ENCODE assay signal across 8 cellular contexts in genomic region chr16:4474192-4474961, GRCh38. TPM values are rescaled to one million over a fixed set of nuclear protein-coding genes. Genes with fewer than 3 reads are reported as not detected.
DNase-seq lines count a peak whose midpoint lies in the region; ATAC-seq and TF ChIP-seq lines count a peak whose summit lies in the region.

TSS of gene NMRAL1 (minus strand) at chr16:4474625. CDS start at chr16:4474132, 493 bp downstream.

- peak within 1 kb of the TSS; percentile 88 for H3K27ac Mint-ChIP-seq in CD4-positive, alpha-beta T cell
- peak within 1 kb of the TSS; percentile 84 to 86 for H3K27ac Mint-ChIP-seq in T-cell

- intact Hi-C loops in CD4-positive, alpha-beta T cell (cut with DNase I, micrococcal nuclease), result no loop called here
- intact Hi-C loops in heart left ventricle (cut with DNase I) (no loop called here), posterior cingulate gyrus (cut with DNase I) (no loop called here), transverse colon (cut with DNase I; ENCODE audit: low total_unique reads) (no loop called here)

- H3K4me1 Mint-ChIP-seq in CD4-positive, alpha-beta T cell (ENCODE audit: low read depth), result peaks cover 45% of the 10 kb centered on the region
- peaks cover 35 to 47% (median 44%) of the 10 kb centered on the region in 3 donors for H3K4me1 Mint-ChIP-seq in T-cell

- peak within 1 kb of the TSS; percentile 88 for H3K27ac ChIP-seq in CD4-positive, alpha-beta T cell (ENCODE audit: low read depth, low read length)
- no peak within 1 kb of the TSS for H3K27ac ChIP-seq in adipose tissue (ENCODE audit: low read depth, low read length)
- H3K27ac ChIP-seq in heart left ventricle, result peak within 1 kb of the TSS; percentile 30 to 87 (median 77)
- peak within 1 kb of the TSS; percentile 81 to 87 (median 84) for H3K27ac ChIP-seq in transverse colon

- TF ChIP-seq EP300 in transverse colon (IDR thresholded peaks at IDR 0.05; ENCODE audit: low read depth), result no peak

- in situ Hi-C loops in transverse colon (cut with MboI; ENCODE audit: low pct_ligation_motif_present in 1 of 4, low pct_unique_long_range_greater_than_20kb in 1 of 4, low sequenced_read_pairs in 3 of 4), result no loop called here

- H3K4me3 ChIP-seq in NB4 (ENCODE audit: low read depth, low read length), result peak within 1 kb of the TSS; percentile 78
- H3K4me3 ChIP-seq in heart left ventricle, result peak within 1 kb of the TSS; percentile 33 to 87 (median 70)
- H3K4me3 ChIP-seq in transverse colon, result peak within 1 kb of the TSS; percentile 62 to 71 (median 70)

- H3K9me3 ChIP-seq in CD4-positive, alpha-beta T cell (ENCODE audit: control insufficient read depth, low read length), result no peaks in the 10 kb centered on the region
- H3K9me3 ChIP-seq in heart left ventricle (no peaks in the 10 kb centered on the region), transverse colon (no peaks in the 10 kb centered on the region)

- peak; percentile 46 for ATAC-seq in CD4-positive, alpha-beta T cell (ENCODE audit: poor library complexity)
- peak; percentile 51 for ATAC-seq in GM21447 (IDR thresholded peaks at IDR 0.05; ENCODE audit: unreplicated experiment)
- peak; percentile 61 to 76 (median 66) for ATAC-seq in T-cell (replicated peaks in 1 of 4)
- ATAC-seq in heart left ventricle, result peak; percentile 27 to 64 (median 38)

- peak within 1 kb of the TSS; percentile 93 for H3K4me3 Mint-ChIP-seq in CD4-positive, alpha-beta T cell
- peak within 1 kb of the TSS; percentile 84 to 90 (median 88) for H3K4me3 Mint-ChIP-seq in T-cell

- H3K9me3 Mint-ChIP-seq in CD4-positive, alpha-beta T cell, result no peaks in the 10 kb centered on the region
- H3K9me3 Mint-ChIP-seq in T-cell, result no peaks in the 10 kb centered on the region

- POLR2A ChIA-PET in CD4-positive, alpha-beta T cell (lab: Charles Lee), result interaction anchor here (1.0 to 5.8 kb wide), 7 partner anchors 9 to 64 kb away, joined by 3 to 140 read pairs (median 4); partner anchors contain the start of gene CDIP1
- POLR2A ChIA-PET in T-cell (lab: Charles Lee), result interaction anchor here in 1 of 2 donors (0.7 kb wide), 1 partner anchor 27 kb away, joined by 3 read pairs; no protein-coding TSS in a partner anchor

- H3K27me3 ChIP-seq in CD4-positive, alpha-beta T cell (ENCODE audit: control insufficient read depth, insufficient read depth, low read length), result no peaks in the 10 kb centered on the region
- H3K27me3 ChIP-seq in heart left ventricle, result no peaks in the 10 kb centered on the region
- H3K27me3 ChIP-seq in transverse colon, result no peaks in the 10 kb centered on the region

- CTCF ChIA-PET in CD4-positive, alpha-beta T cell (lab: Charles Lee), result interaction anchor here (0.9 to 1.5 kb wide), 3 partner anchors 15 to 74 kb away, joined by 3 to 5 read pairs (median 3); no protein-coding TSS in a partner anchor
- CTCF ChIA-PET in T-cell (lab: Charles Lee), result interaction anchor here in 1 of 2 donors (1.0 kb wide), 1 partner anchor 55 kb away, joined by 3 read pairs; no protein-coding TSS in a partner anchor

- H3K36me3 Mint-ChIP-seq in CD4-positive, alpha-beta T cell (ENCODE audit: low read depth), result peaks cover 21% of the 10 kb centered on the region
- H3K36me3 Mint-ChIP-seq in T-cell, result peaks cover 12% of the 10 kb centered on the region

- TF ChIP-seq CTCF in CD4-positive, alpha-beta T cell (IDR thresholded peaks at IDR 0.05), result no peak
- TF ChIP-seq CTCF in NB4 (IDR thresholded peaks at IDR 0.05; ENCODE audit: low read depth, low read length) (no peak), heart left ventricle (IDR thresholded peaks at IDR 0.05) (peak in 4 of 12 donors; percentile 14 to 36 (median 26)), transverse colon (IDR thresholded peaks at IDR 0.05) (peak in 1 of 5 experiments; percentile 6)

- peak; percentile 58 to 83 (median 69) for DNase-seq in CD4-positive, alpha-beta T cell
- DNase-seq in NB4 (ENCODE audit: low read depth), result peak; percentile 97
- peak; percentile 68 to 91 (median 83) for DNase-seq in T-cell
- peak; percentile 86 to 94 (median 88) for DNase-seq in heart left ventricle
- peak; percentile 72 to 98 (median 88) for DNase-seq in posterior cingulate gyrus
- DNase-seq in transverse colon, result peak; percentile 93

- peak; percentile 84 for TF ChIP-seq POLR2A in NB4 (IDR thresholded peaks at IDR 0.05; ENCODE audit: extremely low read depth, insufficient read length)
- peak in 1 of 2 donors; percentile 46 for TF ChIP-seq POLR2A in heart left ventricle (IDR thresholded peaks at IDR 0.05)
- TF ChIP-seq POLR2A in transverse colon (IDR thresholded peaks at IDR 0.05), result peak; percentile 61

- 2 to 3% (median 2%) methylated on average over 55 to 60 of the region's 60 CpGs for WGBS in adipose tissue, 3 donors
- 3 to 6% (median 5%) methylated on average over 25 to 60 of the region's 60 CpGs for WGBS in heart left ventricle, 4 donors
- 2 to 50% methylated on average over 2 to 53 of the region's 60 CpGs for WGBS in transverse colon (ENCODE audit: low coverage in 1 of 2), 2 donors

- no peaks in the 10 kb centered on the region for H3K27me3 Mint-ChIP-seq in CD4-positive, alpha-beta T cell
- H3K27me3 Mint-ChIP-seq in T-cell, result no peaks in the 10 kb centered on the region

- peaks cover 0 to 9% (median under 1%) of the 10 kb centered on the region in 9 donors for H3K36me3 ChIP-seq in heart left ventricle
- peaks cover 0 to under 1% (median 0%) of the 10 kb centered on the region in 4 donors for H3K36me3 ChIP-seq in transverse colon

- H3K4me1 ChIP-seq in heart left ventricle, result peaks cover 0 to 47% (median 26%) of the 10 kb centered on the region in 12 donors
- peaks cover 0 to 31% (median 20%) of the 10 kb centered on the region in 4 donors for H3K4me1 ChIP-seq in transverse colon

RNA-seq across cellular contexts. Expression of gene NMRAL1, which starts in this region (rescaled TPM):
- 10 to 100 TPM; 28.6 to 29.5 TPM for total RNA-seq in CD4-positive, alpha-beta T cell
- 10 to 100 TPM; 50.1 to 79.1 (median 62.1) TPM for total RNA-seq in T-cell
- polyA plus RNA-seq in adipose tissue, result 10 to 100 TPM; 33.7 to 38.0 (median 36.4) TPM
- 10 to 100 TPM; 12.0 to 47.5 (median 23.4) TPM for total RNA-seq in heart left ventricle
- polyA plus RNA-seq in heart left ventricle, result 10 to 100 TPM; 25.4 to 28.0 TPM
- total RNA-seq in transverse colon, result 10 to 100 TPM; 46.0 to 75.9 (median 66.6) TPM
